Comparison of ENCODE assay signal across 1 cellular context in genomic region chr7:70828366-70828765, GRCh38.
TF ChIP-seq lines count a peak whose summit lies in the region.

No MANE protein-coding gene starts in this region.

TF ChIP-seq in H1, 55 proteins besides CTCF, POLR2A, EP300 and RAD21 (continued from another document):
- TF ChIP-seq, protein P1, sequence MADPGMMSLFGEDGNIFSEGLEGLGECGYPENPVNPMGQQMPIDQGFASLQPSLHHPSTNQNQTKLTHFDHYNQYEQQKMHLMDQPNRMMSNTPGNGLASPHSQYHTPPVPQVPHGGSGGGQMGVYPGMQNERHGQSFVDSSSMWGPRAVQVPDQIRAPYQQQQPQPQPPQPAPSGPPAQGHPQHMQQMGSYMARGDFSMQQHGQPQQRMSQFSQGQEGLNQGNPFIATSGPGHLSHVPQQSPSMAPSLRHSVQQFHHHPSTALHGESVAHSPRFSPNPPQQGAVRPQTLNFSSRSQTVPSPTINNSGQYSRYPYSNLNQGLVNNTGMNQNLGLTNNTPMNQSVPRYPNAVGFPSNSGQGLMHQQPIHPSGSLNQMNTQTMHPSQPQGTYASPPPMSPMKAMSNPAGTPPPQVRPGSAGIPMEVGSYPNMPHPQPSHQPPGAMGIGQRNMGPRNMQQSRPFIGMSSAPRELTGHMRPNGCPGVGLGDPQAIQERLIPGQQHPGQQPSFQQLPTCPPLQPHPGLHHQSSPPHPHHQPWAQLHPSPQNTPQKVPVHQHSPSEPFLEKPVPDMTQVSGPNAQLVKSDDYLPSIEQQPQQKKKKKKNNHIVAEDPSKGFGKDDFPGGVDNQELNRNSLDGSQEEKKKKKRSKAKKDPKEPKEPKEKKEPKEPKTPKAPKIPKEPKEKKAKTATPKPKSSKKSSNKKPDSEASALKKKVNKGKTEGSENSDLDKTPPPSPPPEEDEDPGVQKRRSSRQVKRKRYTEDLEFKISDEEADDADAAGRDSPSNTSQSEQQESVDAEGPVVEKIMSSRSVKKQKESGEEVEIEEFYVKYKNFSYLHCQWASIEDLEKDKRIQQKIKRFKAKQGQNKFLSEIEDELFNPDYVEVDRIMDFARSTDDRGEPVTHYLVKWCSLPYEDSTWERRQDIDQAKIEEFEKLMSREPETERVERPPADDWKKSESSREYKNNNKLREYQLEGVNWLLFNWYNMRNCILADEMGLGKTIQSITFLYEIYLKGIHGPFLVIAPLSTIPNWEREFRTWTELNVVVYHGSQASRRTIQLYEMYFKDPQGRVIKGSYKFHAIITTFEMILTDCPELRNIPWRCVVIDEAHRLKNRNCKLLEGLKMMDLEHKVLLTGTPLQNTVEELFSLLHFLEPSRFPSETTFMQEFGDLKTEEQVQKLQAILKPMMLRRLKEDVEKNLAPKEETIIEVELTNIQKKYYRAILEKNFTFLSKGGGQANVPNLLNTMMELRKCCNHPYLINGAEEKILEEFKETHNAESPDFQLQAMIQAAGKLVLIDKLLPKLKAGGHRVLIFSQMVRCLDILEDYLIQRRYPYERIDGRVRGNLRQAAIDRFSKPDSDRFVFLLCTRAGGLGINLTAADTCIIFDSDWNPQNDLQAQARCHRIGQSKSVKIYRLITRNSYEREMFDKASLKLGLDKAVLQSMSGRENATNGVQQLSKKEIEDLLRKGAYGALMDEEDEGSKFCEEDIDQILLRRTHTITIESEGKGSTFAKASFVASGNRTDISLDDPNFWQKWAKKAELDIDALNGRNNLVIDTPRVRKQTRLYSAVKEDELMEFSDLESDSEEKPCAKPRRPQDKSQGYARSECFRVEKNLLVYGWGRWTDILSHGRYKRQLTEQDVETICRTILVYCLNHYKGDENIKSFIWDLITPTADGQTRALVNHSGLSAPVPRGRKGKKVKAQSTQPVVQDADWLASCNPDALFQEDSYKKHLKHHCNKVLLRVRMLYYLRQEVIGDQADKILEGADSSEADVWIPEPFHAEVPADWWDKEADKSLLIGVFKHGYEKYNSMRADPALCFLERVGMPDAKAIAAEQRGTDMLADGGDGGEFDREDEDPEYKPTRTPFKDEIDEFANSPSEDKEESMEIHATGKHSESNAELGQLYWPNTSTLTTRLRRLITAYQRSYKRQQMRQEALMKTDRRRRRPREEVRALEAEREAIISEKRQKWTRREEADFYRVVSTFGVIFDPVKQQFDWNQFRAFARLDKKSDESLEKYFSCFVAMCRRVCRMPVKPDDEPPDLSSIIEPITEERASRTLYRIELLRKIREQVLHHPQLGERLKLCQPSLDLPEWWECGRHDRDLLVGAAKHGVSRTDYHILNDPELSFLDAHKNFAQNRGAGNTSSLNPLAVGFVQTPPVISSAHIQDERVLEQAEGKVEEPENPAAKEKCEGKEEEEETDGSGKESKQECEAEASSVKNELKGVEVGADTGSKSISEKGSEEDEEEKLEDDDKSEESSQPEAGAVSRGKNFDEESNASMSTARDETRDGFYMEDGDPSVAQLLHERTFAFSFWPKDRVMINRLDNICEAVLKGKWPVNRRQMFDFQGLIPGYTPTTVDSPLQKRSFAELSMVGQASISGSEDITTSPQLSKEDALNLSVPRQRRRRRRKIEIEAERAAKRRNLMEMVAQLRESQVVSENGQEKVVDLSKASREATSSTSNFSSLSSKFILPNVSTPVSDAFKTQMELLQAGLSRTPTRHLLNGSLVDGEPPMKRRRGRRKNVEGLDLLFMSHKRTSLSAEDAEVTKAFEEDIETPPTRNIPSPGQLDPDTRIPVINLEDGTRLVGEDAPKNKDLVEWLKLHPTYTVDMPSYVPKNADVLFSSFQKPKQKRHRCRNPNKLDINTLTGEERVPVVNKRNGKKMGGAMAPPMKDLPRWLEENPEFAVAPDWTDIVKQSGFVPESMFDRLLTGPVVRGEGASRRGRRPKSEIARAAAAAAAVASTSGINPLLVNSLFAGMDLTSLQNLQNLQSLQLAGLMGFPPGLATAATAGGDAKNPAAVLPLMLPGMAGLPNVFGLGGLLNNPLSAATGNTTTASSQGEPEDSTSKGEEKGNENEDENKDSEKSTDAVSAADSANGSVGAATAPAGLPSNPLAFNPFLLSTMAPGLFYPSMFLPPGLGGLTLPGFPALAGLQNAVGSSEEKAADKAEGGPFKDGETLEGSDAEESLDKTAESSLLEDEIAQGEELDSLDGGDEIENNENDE (IDR thresholded peaks at IDR 0.05; ENCODE audit: insufficient replicate concordance, low read length): no peak
- TF ChIP-seq, protein P2, sequence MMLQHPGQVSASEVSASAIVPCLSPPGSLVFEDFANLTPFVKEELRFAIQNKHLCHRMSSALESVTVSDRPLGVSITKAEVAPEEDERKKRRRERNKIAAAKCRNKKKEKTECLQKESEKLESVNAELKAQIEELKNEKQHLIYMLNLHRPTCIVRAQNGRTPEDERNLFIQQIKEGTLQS (IDR thresholded peaks at IDR 0.05; ENCODE audit: insufficient read depth, low read depth, low read length): no peak
